Comparison of ENCODE assay signal across 1 cellular context in the genomic region with DNA sequence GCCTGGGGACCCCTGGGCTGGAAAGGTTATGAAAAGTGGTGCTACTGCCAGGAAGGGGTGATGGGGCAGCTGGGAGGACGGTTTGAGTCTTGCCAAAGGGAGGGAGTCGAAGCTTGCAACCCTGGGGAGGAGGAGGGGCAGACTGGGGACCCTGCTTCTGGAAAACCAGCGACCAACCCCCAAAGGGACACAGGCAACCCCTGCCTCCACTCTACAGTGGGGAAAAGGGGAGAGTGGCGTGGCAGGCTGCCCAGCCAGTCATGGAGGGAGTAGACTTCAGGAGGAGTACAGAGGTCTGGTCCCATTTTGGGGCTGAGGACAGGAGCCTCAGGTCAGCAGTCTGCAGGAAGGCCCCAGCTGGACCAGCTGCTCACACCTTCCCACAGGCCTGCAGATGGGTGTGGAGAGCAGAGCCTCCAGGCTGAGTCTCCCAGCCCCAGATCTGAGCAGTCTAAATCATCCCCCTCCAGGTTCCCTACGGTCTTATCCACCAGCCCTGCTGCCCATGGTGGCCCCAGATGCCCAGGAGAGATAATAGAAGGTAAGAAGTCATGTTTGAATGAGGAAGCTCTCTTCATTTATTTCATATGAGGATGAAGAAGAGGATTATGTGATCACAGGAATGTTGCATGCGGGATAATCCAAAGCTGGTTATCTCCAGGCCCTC.
TF ChIP-seq lines count a peak whose summit lies in the region.

No MANE protein-coding gene starts in this region.

TF ChIP-seq in K562, 482 proteins besides CTCF, POLR2A, EP300 and RAD21:
- no peak for TF ChIP-seq CHD4 (IDR thresholded peaks at IDR 0.05; ENCODE audit: insufficient read depth, insufficient replicate concordance, low read depth, low read length, poor library complexity, severe bottlenecking)
- TF ChIP-seq CBFA2T2 (conservative IDR thresholded peaks at IDR 0.05) = peak; percentile 42
- TF ChIP-seq TEAD1 (CRISPR knock-in tag; IDR thresholded peaks at IDR 0.05) = no peak
- no peak for TF ChIP-seq L3MBTL2 (IDR thresholded peaks at IDR 0.05)
- TF ChIP-seq ZNF197 (CRISPR knock-in tag; IDR thresholded peaks at IDR 0.05; ENCODE audit: low read depth) = no peak
- peak; percentile 28; the same call in 1 of the 2 replicates for TF ChIP-seq TAL1 (IDR thresholded peaks at IDR 0.05)
- 0 out of 2 replicates have a peak, but pooled peaks have one; percentile 26 for TF ChIP-seq RBFOX2 (IDR thresholded peaks at IDR 0.05; ENCODE audit: low read depth, low read length)
- TF ChIP-seq ZNF707 (CRISPR knock-in tag; conservative IDR thresholded peaks at IDR 0.05) = no peak
- peak; percentile 58 for TF ChIP-seq CBFA2T3 (IDR thresholded peaks at IDR 0.05)
- TF ChIP-seq POLR2G (IDR thresholded peaks at IDR 0.05; ENCODE audit: low read depth, low read length) = peak; percentile 29; the same call in 1 of the 2 replicates
- no peak for TF ChIP-seq ZNF263 (CRISPR knock-in tag; IDR thresholded peaks at IDR 0.05; ENCODE audit: borderline replicate concordance)
- peak; percentile 36 for TF ChIP-seq TCF3 (CRISPR knock-in tag; IDR thresholded peaks at IDR 0.05)
- TF ChIP-seq ZNF785 (CRISPR knock-in tag; IDR thresholded peaks at IDR 0.05) = no peak
- TF ChIP-seq TEAD4 (IDR thresholded peaks at IDR 0.05; ENCODE audit: low read length) = peak; percentile 44; the same call in 1 of the 2 replicates
- no peak for TF ChIP-seq TEAD4 (CRISPR knock-in tag; IDR thresholded peaks at IDR 0.05; ENCODE audit: borderline replicate concordance)
